1 cellular context compared by ENCODE assay signal in genomic region chr10:361203-362135, GRCh38.
TF ChIP-seq lines count a peak whose summit lies in the region.

No MANE protein-coding gene starts in this region.

TF ChIP-seq in GM23338, 12 proteins besides CTCF, POLR2A, EP300 and RAD21 (continued from another document):
- no peak for TF ChIP-seq REST (IDR thresholded peaks at IDR 0.05; ENCODE audit: unreplicated experiment)
- no peak for TF ChIP-seq STAT1 (IDR thresholded peaks at IDR 0.05; ENCODE audit: unreplicated experiment)
- no peak for TF ChIP-seq ZNF331 (CRISPR knock-in tag; IDR thresholded peaks at IDR 0.05; ENCODE audit: low read depth)
- TF ChIP-seq EZH2 (IDR thresholded peaks at IDR 0.05; ENCODE audit: low read depth, unreplicated experiment), result no peak
- TF ChIP-seq POLR2AphosphoS5 (IDR thresholded peaks at IDR 0.05; ENCODE audit: low read depth), result no peak
- no peak for TF ChIP-seq NANOG (IDR thresholded peaks at IDR 0.05; ENCODE audit: borderline replicate concordance)
- TF ChIP-seq EZH2phosphoT487 (IDR thresholded peaks at IDR 0.05; ENCODE audit: unreplicated experiment), result no peak
- no peak for TF ChIP-seq CREB1 (CRISPR knock-in tag; IDR thresholded peaks at IDR 0.05; ENCODE audit: low read depth)
- no peak for TF ChIP-seq ZNF114 (CRISPR knock-in tag; IDR thresholded peaks at IDR 0.05)
